Comparison of ENCODE assay signal across 20 cellular contexts in genomic region chr13:68727788-68728187, GRCh38.
"Had no signal": no experiment of that assay in that cellular context is flagged by ENCODE, and none has a peak within 500 bp of the region (broad histone marks: within the 10 kb centered on the region; RNA-seq: fewer than 3 reads in every experiment).

No MANE protein-coding gene starts in this region.

- H3K27me3 ChIP-seq: ascending aorta, gastrocnemius medialis, heart right ventricle, right lobe of liver, suprapubic skin had no signal

- H3K36me3 ChIP-seq: ascending aorta, gastrocnemius medialis, heart right ventricle, lower lobe of right lung, right lobe of liver, suprapubic skin, WERI-Rb-1 had no signal

- DNase-seq: activated CD4-positive, alpha-beta memory T cell treated with anti-CD3 and anti-CD28 coated beads for 36 hours; activated CD4-positive, alpha-beta T cell treated with anti-CD3 and anti-CD28 coated beads for 36 hours; activated CD8-positive, alpha-beta memory T cell treated with anti-CD3 and anti-CD28 coated beads, Interleukin-2, amount 10 ng/mL, durations not matched to agents 7 days and 5 days; activated naive CD4-positive, alpha-beta T cell treated with anti-CD3 and anti-CD28 coated beads, Interleukin-2, amount 10 ng/mL, durations not matched to agents 7 days and 5 days; activated T-cell treated with anti-CD3 and anti-CD28 coated beads, Interleukin-2, amount 50 U/mL, for 1 hour; erythroblast; heart right ventricle; left colon; lower lobe of right lung; midbrain; right lobe of liver; stimulated activated CD4-positive, alpha-beta T cell treated with anti-CD3 and anti-CD28 coated beads, Interleukin-4, amount 100 ng/mL, for 4 hours; stimulated activated CD8-positive, alpha-beta memory T cell treated with anti-CD3 and anti-CD28 coated beads, Interleukin-4, amount 100 ng/mL, for 48 hours; stimulated activated naive CD4-positive, alpha-beta T cell treated with Interleukin-2 at 50 U/mL for 16 hours; T1000; WERI-Rb-1 had no signal

- H3K9me3 ChIP-seq: ascending aorta, gastrocnemius medialis, lower lobe of right lung, right lobe of liver had no signal

- ATAC-seq: activated CD4-positive, alpha-beta T cell treated with anti-CD3 and anti-CD28 coated beads for 36 hours; activated CD8-positive, alpha-beta memory T cell treated with anti-CD3 and anti-CD28 coated beads, Interleukin-2, amount 10 ng/mL, durations not matched to agents 7 days and 5 days; gastrocnemius medialis; heart right ventricle; left colon; lower lobe of right lung; right lobe of liver had no signal

- H3K4me1 ChIP-seq: ascending aorta, gastrocnemius medialis, heart right ventricle, lower lobe of right lung, right lobe of liver, suprapubic skin had no signal

- H3K4me3 ChIP-seq: ascending aorta, gastrocnemius medialis, heart right ventricle, lower lobe of right lung, right lobe of liver, smooth muscle cell, suprapubic skin had no signal
